Comparison of ENCODE assay signal across 8 cellular contexts in genomic region chr14:106626942-106627588, GRCh38.
A peak's percentile ranks its signal among the peaks of the same experiment; 100 is the strongest.
DNase-seq lines count a peak whose midpoint lies in the region; ATAC-seq and TF ChIP-seq lines count a peak whose summit lies in the region.
"Not testable (repeated sequence)": the region's sequence is repeated elsewhere in the genome, so short reads cannot be mapped to it uniquely, and the experiment has no call there.

No MANE protein-coding gene starts in this region.

- not testable (repeated sequence) for H3K9ac ChIP-seq in Karpas-422 (ENCODE audit: low read length)

- CTCF ChIA-PET in GM10248 (lab: Yijun Ruan, JAX) = interaction anchor here (0.7 to 1.8 kb wide), 8 partner anchors 8 to 95 kb away, joined by 3 to 23 read pairs (median 3); no protein-coding TSS in a partner anchor

- 47% methylated on average over 20 of the region's 22 CpGs for WGBS in right cardiac atrium
- 50 to 56% methylated on average over 7 to 22 of the region's 22 CpGs for WGBS in upper lobe of left lung, 2 donors

- H3K9me2 ChIP-seq in Karpas-422 (replicated peaks; ENCODE audit: insufficient read depth, low read length) = not testable (repeated sequence)

- not testable (repeated sequence) for H3K4me1 ChIP-seq in Karpas-422 (ENCODE audit: low read length); right cardiac atrium (ENCODE audit: control insufficient read depth, insufficient read depth, low read length); upper lobe of left lung

- ATAC-seq in right cardiac atrium; upper lobe of left lung (ENCODE audit: low FRiP score in 2 of 2): not testable (repeated sequence)

- not testable (repeated sequence) for H4K20me1 ChIP-seq in Karpas-422 (ENCODE audit: insufficient read depth, low read depth, low read length)

- not testable (repeated sequence) for H3K27ac ChIP-seq in Karpas-422 (ENCODE audit: low read length); right cardiac atrium (ENCODE audit: low read length); upper lobe of left lung

- POLR2A ChIA-PET in GM10248 (lab: Yijun Ruan, JAX) = not testable (repeated sequence)

- not testable (repeated sequence) for H2AFZ ChIP-seq in Karpas-422 (ENCODE audit: low read length)

- not testable (repeated sequence) for H3K79me2 ChIP-seq in Karpas-422 (ENCODE audit: low read length)

- intact Hi-C loops in right cardiac atrium (cut with DNase I) = not testable (repeated sequence)

- not testable (repeated sequence) for H3K4me2 ChIP-seq in Karpas-422 (ENCODE audit: low read depth, low read length, poor library complexity, severe bottlenecking)

- peak; percentile 95 for TF ChIP-seq CTCF in GM10248 (IDR thresholded peaks at IDR 0.05; ENCODE audit: control extremely low read depth, extremely low read depth, low read depth, missing control alignments)
- peak in 4 of 6 experiments; percentile 34 to 53 (median 44) for TF ChIP-seq CTCF in upper lobe of left lung (IDR thresholded peaks at IDR 0.05)

- not testable (repeated sequence) for H3K9me3 ChIP-seq in Karpas-422 (ENCODE audit: low read length); right cardiac atrium (ENCODE audit: control insufficient read depth, low read length); upper lobe of left lung

- H3K27me3 ChIP-seq in Karpas-422 (ENCODE audit: low read length); right cardiac atrium (ENCODE audit: control insufficient read depth, insufficient read depth); upper lobe of left lung: not testable (repeated sequence)

- TF ChIP-seq POLR2A in upper lobe of left lung (IDR thresholded peaks at IDR 0.05) = not testable (repeated sequence)

- not testable (repeated sequence) for TF ChIP-seq EP300 in upper lobe of left lung (IDR thresholded peaks at IDR 0.05)

- DNase-seq in GM10248 (ENCODE audit: extremely low spot score) = peak; percentile 60
- peak; percentile 83 for DNase-seq in Karpas-422
- peak; percentile 46 for DNase-seq in NCI-H82 (lab: John Stamatoyannopoulos, UW)
- peak; percentile 19 to 36 (median 29) for DNase-seq in activated CD4-positive, CD25-positive, alpha-beta regulatory T cell (lab: John Stamatoyannopoulos, UW)
- DNase-seq in activated effector memory CD4-positive, alpha-beta T cell treated with Interleukin-2 at 50 U/mL for 16 hours = peak; percentile 51
- DNase-seq in right cardiac atrium = peak; percentile 30 to 75 (median 71)
- peak; percentile 58 to 70 for DNase-seq in stimulated activated CD4-positive, alpha-beta T cell treated with anti-CD3 and anti-CD28 coated beads, Interleukin-1b, Interleukin-23, amount 100 ng/mL, for 4 hours (ENCODE audit: low read depth in 2 of 2)
- peak; percentile 67 to 91 for DNase-seq in upper lobe of left lung

- H3K36me3 ChIP-seq in Karpas-422 (ENCODE audit: insufficient read depth, low read length); upper lobe of left lung: not testable (repeated sequence)

- not testable (repeated sequence) for H3K4me3 ChIP-seq in Karpas-422 (ENCODE audit: low read length); right cardiac atrium (ENCODE audit: low read length); upper lobe of left lung

Comparison
In these comparisons a context has a peak if more than half of its experiments do, and no peak if none do; other contexts are left out.
1. DNase-seq: peak in every context shown above with its lines; median percentile 83 in Karpas-422; 79 in upper lobe of left lung; 71 in right cardiac atrium; 64 in stimulated activated CD4-positive, alpha-beta T cell treated with anti-CD3 and anti-CD28 coated beads, Interleukin-1b, Interleukin-23, amount 100 ng/mL, for 4 hours; 60 in GM10248; 51 in activated effector memory CD4-positive, alpha-beta T cell treated with Interleukin-2 at 50 U/mL for 16 hours; 46 in NCI-H82; 29 in activated CD4-positive, CD25-positive, alpha-beta regulatory T cell.